10 cellular contexts compared by ENCODE assay signal in the genomic region with DNA sequence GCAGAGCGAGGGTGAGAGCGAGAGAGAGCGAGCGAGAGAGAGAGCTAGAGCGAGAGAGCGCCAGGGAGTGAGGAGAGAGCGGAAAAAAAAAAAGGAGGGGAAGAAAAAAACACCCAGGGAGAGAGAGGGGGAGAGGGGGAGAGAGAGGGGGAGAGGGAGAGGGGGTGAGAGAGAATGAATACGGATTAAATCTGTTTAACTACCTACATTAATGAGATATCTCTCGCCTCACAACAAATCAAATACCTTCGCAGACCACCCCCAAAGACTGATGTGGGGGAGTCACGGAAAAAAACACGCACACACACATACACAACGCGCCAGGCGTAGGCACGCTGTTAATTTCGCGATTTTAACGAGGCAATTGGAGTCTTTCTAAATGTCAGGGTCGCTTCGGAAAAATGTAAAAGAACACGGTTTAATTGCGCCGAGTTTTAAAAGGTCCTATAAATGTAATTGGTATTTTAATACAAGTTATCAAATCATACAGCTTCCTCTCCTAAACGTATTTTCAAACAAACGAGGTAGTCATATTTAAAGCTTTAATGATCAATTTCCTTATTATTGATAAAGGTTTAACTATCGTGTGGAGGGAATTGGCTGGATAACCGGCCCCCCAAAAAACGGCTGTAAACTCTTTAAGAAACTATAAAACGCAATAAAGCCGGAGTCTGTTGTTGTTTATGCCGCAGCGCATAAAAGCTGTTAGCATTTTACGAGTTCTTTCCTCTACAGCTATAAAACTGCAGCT. TPM values are rescaled to one million over a fixed set of nuclear protein-coding genes. Genes with fewer than 3 reads are reported as not detected.
DNase-seq lines count a peak whose midpoint lies in the region; ATAC-seq lines count a peak whose summit lies in the region.
"Had no signal": no experiment of that assay in that cellular context is flagged by ENCODE, and none has a peak within 500 bp of the region (broad histone marks: within the 10 kb centered on the region; RNA-seq: fewer than 3 reads in every experiment).

A gene (minus strand): TSS at position 81 of the 751 bp plus-strand sequence. CDS start 588 bp downstream, outside the sequence.

- H3K4me1 ChIP-seq in subcutaneous abdominal adipose tissue (ENCODE audit: control insufficient read depth in 5 of 5, insufficient read depth in 5 of 5, low read length in 5 of 5), result peaks cover 2 to 46% (median 33%) of the 10 kb centered on the region in 5 donors

- POLR2A ChIA-PET in activated CD8-positive, alpha-beta T cell treated with anti-CD3 and anti-CD28 coated beads, Interleukin-2, amount 10 ng/mL, durations not matched to agents 7 days and 5 days (lab: Charles Lee), result no interaction called here

- peak within 1 kb of the TSS in 4 of 5 donors; percentile 39 to 85 (median 63) for H3K4me3 ChIP-seq in subcutaneous abdominal adipose tissue (ENCODE audit: low read depth in 1 of 5, low read length in 5 of 5)

- H3K27ac Mint-ChIP-seq in activated T-cell treated with anti-CD3 and anti-CD28 coated beads, Interleukin-2, amount 50 U/mL, for 24 hours, result peak within 1 kb of the TSS; percentile 42
- H3K27ac Mint-ChIP-seq in activated CD8-positive, alpha-beta T cell treated with anti-CD3 and anti-CD28 coated beads, Interleukin-2, amount 10 ng/mL, durations not matched to agents 7 days and 5 days, result no peak within 1 kb of the TSS

- H3K4me1 Mint-ChIP-seq in activated T-cell treated with anti-CD3 and anti-CD28 coated beads, Interleukin-2, amount 50 U/mL, for 24 hours (ENCODE audit: low read depth), result peaks cover 62% of the 10 kb centered on the region
- H3K4me1 Mint-ChIP-seq in activated CD8-positive, alpha-beta T cell treated with anti-CD3 and anti-CD28 coated beads, Interleukin-2, amount 10 ng/mL, durations not matched to agents 7 days and 5 days (ENCODE audit: low read depth), result peaks cover 61% of the 10 kb centered on the region

- no peak for DNase-seq in activated T-cell treated with anti-CD3 and anti-CD28 coated beads, Interleukin-2, amount 50 U/mL, for 24 hours
- DNase-seq in activated T-cell treated with anti-CD3 and anti-CD28 coated beads, Interleukin-2, amount 50 U/mL, for 48 hours, result no peak
- DNase-seq in activated CD8-positive, alpha-beta T cell treated with anti-CD3 and anti-CD28 coated beads, Interleukin-2, amount 10 ng/mL, durations not matched to agents 7 days and 5 days, result no peak
- DNase-seq in kidney tubule cell (ENCODE audit: low spot score), result peak; percentile 79
- DNase-seq in NCI-H510A treated with DMSO at 0.1 percent for 48 hours (lab: John Stamatoyannopoulos, UW), result no peak
- DNase-seq: dorsolateral prefrontal cortex, Kasumi-1 had no signal

- peak within 1 kb of the TSS; percentile 60 for H3K4me3 Mint-ChIP-seq in activated T-cell treated with anti-CD3 and anti-CD28 coated beads, Interleukin-2, amount 50 U/mL, for 24 hours
- peak within 1 kb of the TSS; percentile 38 for H3K4me3 Mint-ChIP-seq in activated CD8-positive, alpha-beta T cell treated with anti-CD3 and anti-CD28 coated beads, Interleukin-2, amount 10 ng/mL, durations not matched to agents 7 days and 5 days

- H3K27ac ChIP-seq in subcutaneous abdominal adipose tissue (ENCODE audit: low read depth, low read length), result peak within 1 kb of the TSS; percentile 77
- H3K27ac ChIP-seq: dorsolateral prefrontal cortex had no signal

- H3K9me3 Mint-ChIP-seq in activated T-cell treated with anti-CD3 and anti-CD28 coated beads, Interleukin-2, amount 50 U/mL, for 24 hours, result no peaks in the 10 kb centered on the region
- no peaks in the 10 kb centered on the region for H3K9me3 Mint-ChIP-seq in activated CD8-positive, alpha-beta T cell treated with anti-CD3 and anti-CD28 coated beads, Interleukin-2, amount 10 ng/mL, durations not matched to agents 7 days and 5 days (ENCODE audit: insufficient read depth)

- no peaks in the 10 kb centered on the region for H3K9me3 ChIP-seq in subcutaneous abdominal adipose tissue (ENCODE audit: control insufficient read depth in 5 of 5, low read length in 5 of 5)

- no peak for ATAC-seq in activated CD8-positive, alpha-beta T cell treated with anti-CD3 and anti-CD28 coated beads, Interleukin-2, amount 10 ng/mL, durations not matched to agents 7 days and 5 days
- ATAC-seq in HG03354 (IDR thresholded peaks at IDR 0.05; ENCODE audit: poor library complexity, severe bottlenecking, unreplicated experiment) (no peak), HG02885 (IDR thresholded peaks at IDR 0.05; ENCODE audit: poor library complexity, unreplicated experiment) (no peak)

- H3K9ac ChIP-seq in subcutaneous abdominal adipose tissue (ENCODE audit: low read length in 5 of 5), result peak within 1 kb of the TSS in 4 of 5 donors; percentile 43 to 62 (median 52)

- no peaks in the 10 kb centered on the region for H3K36me3 Mint-ChIP-seq in activated T-cell treated with anti-CD3 and anti-CD28 coated beads, Interleukin-2, amount 50 U/mL, for 24 hours (ENCODE audit: low read depth)
- H3K36me3 Mint-ChIP-seq in activated CD8-positive, alpha-beta T cell treated with anti-CD3 and anti-CD28 coated beads, Interleukin-2, amount 10 ng/mL, durations not matched to agents 7 days and 5 days (ENCODE audit: low read depth), result peaks cover 3% of the 10 kb centered on the region

- CTCF ChIA-PET in activated CD8-positive, alpha-beta T cell treated with anti-CD3 and anti-CD28 coated beads, Interleukin-2, amount 10 ng/mL, durations not matched to agents 7 days and 5 days (lab: Charles Lee), result interaction anchor here (0.9 to 1.7 kb wide), 4 partner anchors 9 to 89 kb away, joined by 3 to 4 read pairs (median 3); a partner anchor contains a TSS

- peaks cover 94% of the 10 kb centered on the region for H3K27me3 Mint-ChIP-seq in activated T-cell treated with anti-CD3 and anti-CD28 coated beads, Interleukin-2, amount 50 U/mL, for 24 hours
- H3K27me3 Mint-ChIP-seq in activated CD8-positive, alpha-beta T cell treated with anti-CD3 and anti-CD28 coated beads, Interleukin-2, amount 10 ng/mL, durations not matched to agents 7 days and 5 days (ENCODE audit: low read depth), result peaks cover 83% of the 10 kb centered on the region

- no peaks in the 10 kb centered on the region for H3K36me3 ChIP-seq in subcutaneous abdominal adipose tissue (ENCODE audit: control insufficient read depth in 5 of 5, insufficient read depth in 5 of 5, low read length in 5 of 5)

- peaks cover 26 to 47% (median 36%) of the 10 kb centered on the region in 5 donors for H3K27me3 ChIP-seq in subcutaneous abdominal adipose tissue (ENCODE audit: control insufficient read depth in 5 of 5, insufficient read depth in 4 of 5, low read length in 5 of 5)

RNA-seq across cellular contexts. Expression of the gene that starts here (rescaled TPM):
- total RNA-seq in activated CD8-positive, alpha-beta T cell treated with anti-CD3 and anti-CD28 coated beads, Interleukin-2, amount 10 ng/mL, durations not matched to agents 7 days and 5 days, result not detected
- total RNA-seq: dorsolateral prefrontal cortex had no signal
